ENCODE assay signal across 1 cellular context in genomic region chr1:9920606-9921005, GRCh38.
TF ChIP-seq lines count a peak whose summit lies in the region.

No MANE protein-coding gene starts in this region.

TF ChIP-seq in H1, 55 proteins besides CTCF, POLR2A, EP300 and RAD21:
- TF ChIP-seq ASH2L (IDR thresholded peaks at IDR 0.05; ENCODE audit: low read length): no peak
- no peak for TF ChIP-seq TCF12 (IDR thresholded peaks at IDR 0.05; ENCODE audit: low read depth, low read length)
- TF ChIP-seq CHD1 (IDR thresholded peaks at IDR 0.05; ENCODE audit: low read depth, low read length): no peak
- no peak for TF ChIP-seq RNF2 (IDR thresholded peaks at IDR 0.05; ENCODE audit: borderline replicate concordance, low read depth, low read length, missing control alignments, poor library complexity, severe bottlenecking)
- TF ChIP-seq HDAC6 (IDR thresholded peaks at IDR 0.05; ENCODE audit: low read depth, low read length): no peak
- no peak for TF ChIP-seq TEAD4 (IDR thresholded peaks at IDR 0.05; ENCODE audit: low read depth, low read length)
- no peak for TF ChIP-seq YY1 (IDR thresholded peaks at IDR 0.05; ENCODE audit: low read depth, low read length)
- TF ChIP-seq SP4 (IDR thresholded peaks at IDR 0.05; ENCODE audit: low read length): no peak
- TF ChIP-seq BRCA1 (IDR thresholded peaks at IDR 0.05; ENCODE audit: low read depth, low read length): no peak
- TF ChIP-seq CHD2 (IDR thresholded peaks at IDR 0.05; ENCODE audit: low read length): no peak
- no peak for TF ChIP-seq EZH2 (IDR thresholded peaks at IDR 0.05; ENCODE audit: low read depth, low read length, severe bottlenecking)
- TF ChIP-seq CBX5 (IDR thresholded peaks at IDR 0.05; ENCODE audit: low read depth, low read length): no peak
- TF ChIP-seq KDM5A (IDR thresholded peaks at IDR 0.05; ENCODE audit: low read length): no peak
TF ChIP-seq in H1: peak in this region for 0.
